9 cellular contexts compared by ENCODE assay signal in the genomic region with DNA sequence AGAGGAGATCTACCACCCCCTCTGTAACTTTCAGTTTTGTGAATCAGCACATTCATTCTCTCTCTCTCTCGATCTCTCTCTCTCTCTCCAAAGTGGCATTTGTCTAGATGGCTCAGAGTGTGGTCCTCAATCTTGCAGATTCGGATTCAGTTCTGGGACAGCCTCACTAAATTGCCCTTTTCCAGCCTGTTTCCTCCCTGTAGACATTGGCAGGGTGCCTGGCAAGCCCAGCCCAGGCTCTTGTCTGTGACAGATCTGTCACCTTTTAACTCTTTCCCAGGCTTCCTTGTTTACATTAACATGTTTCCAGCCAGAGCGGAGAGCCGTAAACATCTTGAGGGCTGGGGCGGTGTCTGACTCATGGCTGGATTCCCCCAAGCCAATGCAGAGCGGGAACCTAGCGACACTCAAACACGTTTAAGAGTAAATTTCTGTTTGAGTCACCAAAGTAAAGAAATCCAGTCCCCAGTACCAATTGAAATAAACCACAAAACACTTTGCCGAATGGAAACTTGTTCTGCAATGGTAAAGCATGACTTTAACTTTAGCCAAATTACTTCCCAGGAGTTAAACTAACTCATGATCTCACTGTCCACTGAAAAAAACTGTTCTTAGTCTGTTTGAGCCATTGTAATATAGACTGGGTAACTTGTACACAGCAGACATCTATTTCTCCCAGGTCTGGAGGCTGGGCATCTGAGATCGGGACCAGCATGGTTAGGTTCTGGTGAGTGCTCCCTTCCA. TPM values are rescaled to one million over a fixed set of nuclear protein-coding genes. Genes with fewer than 3 reads are reported as not detected.
DNase-seq lines count a peak whose midpoint lies in the region; ATAC-seq and TF ChIP-seq lines count a peak whose summit lies in the region.
"Had no signal": no experiment of that assay in that cellular context is flagged by ENCODE, and none has a peak within 500 bp of the region (broad histone marks: within the 10 kb centered on the region; RNA-seq: fewer than 3 reads in every experiment).

No MANE protein-coding gene starts in this region.

- H3K36me3 Mint-ChIP-seq in activated CD4-positive, alpha-beta T cell treated with anti-CD3 and anti-CD28 coated beads, Interleukin-2, amount 10 ng/mL, durations not matched to agents 7 days and 5 days (ENCODE audit: low read depth) = no peaks in the 10 kb centered on the region

- H3K4me3 ChIP-seq in AG10803 (ENCODE audit: low read length) = peak overlapping the region; percentile 39
- H3K4me3 ChIP-seq in kidney epithelial cell (ENCODE audit: low read depth, low read length) = no peak overlapping the region
- no peak overlapping the region for H3K4me3 ChIP-seq in upper lobe of right lung
- no peak overlapping the region for H3K4me3 ChIP-seq in gastroesophageal sphincter
- H3K4me3 ChIP-seq: HAP-1 had no signal

- TF ChIP-seq CTCF in AG10803 (conservative IDR thresholded peaks at IDR 0.05; ENCODE audit: low read length) (no peak), kidney epithelial cell (IDR thresholded peaks at IDR 0.05; ENCODE audit: insufficient read depth, low read length, poor library complexity, severe bottlenecking) (no peak), upper lobe of right lung (IDR thresholded peaks at IDR 0.05) (no peak), gastroesophageal sphincter (IDR thresholded peaks at IDR 0.05) (no peak)

- H3K27me3 ChIP-seq in kidney epithelial cell (ENCODE audit: control insufficient read depth, insufficient read depth, low read length) = no peaks in the 10 kb centered on the region
- H3K27me3 ChIP-seq in upper lobe of right lung = peaks cover 17% of the 10 kb centered on the region
- peaks cover 6% of the 10 kb centered on the region for H3K27me3 ChIP-seq in gastroesophageal sphincter

- peaks cover 3% of the 10 kb centered on the region for H3K9me3 Mint-ChIP-seq in activated CD4-positive, alpha-beta T cell treated with anti-CD3 and anti-CD28 coated beads, Interleukin-2, amount 10 ng/mL, durations not matched to agents 7 days and 5 days

- TF ChIP-seq EP300 in gastroesophageal sphincter (IDR thresholded peaks at IDR 0.05) = no peak

- H3K27ac Mint-ChIP-seq in activated CD4-positive, alpha-beta T cell treated with anti-CD3 and anti-CD28 coated beads, Interleukin-2, amount 10 ng/mL, durations not matched to agents 7 days and 5 days = no peak overlapping the region

- POLR2A ChIA-PET in activated CD4-positive, alpha-beta T cell treated with anti-CD3 and anti-CD28 coated beads, Interleukin-2, amount 10 ng/mL, durations not matched to agents 7 days and 5 days (lab: Charles Lee) = no interaction called here

- H3K27ac ChIP-seq in upper lobe of right lung (peak overlapping the region; percentile 32), gastroesophageal sphincter (no peak overlapping the region)

- DNase-seq in AG10803 (ENCODE audit: low read depth) (peak; percentile 72), kidney epithelial cell (ENCODE audit: low read depth) (peak; percentile 86), upper lobe of right lung (peak; percentile 88), Right ventricle myocardium superior (no peak)
- DNase-seq in activated CD4-positive, alpha-beta T cell treated with anti-CD3 and anti-CD28 coated beads, Interleukin-2, amount 10 ng/mL, durations not matched to agents 7 days and 5 days = peak; percentile 17

- H3K27me3 Mint-ChIP-seq in activated CD4-positive, alpha-beta T cell treated with anti-CD3 and anti-CD28 coated beads, Interleukin-2, amount 10 ng/mL, durations not matched to agents 7 days and 5 days = peaks cover 36% of the 10 kb centered on the region

- H3K36me3 ChIP-seq in kidney epithelial cell (ENCODE audit: control insufficient read depth, insufficient read depth, low read length) (no peaks in the 10 kb centered on the region), upper lobe of right lung (no peaks in the 10 kb centered on the region), gastroesophageal sphincter (no peaks in the 10 kb centered on the region)
- H3K36me3 ChIP-seq: HAP-1 had no signal

- H3K4me1 ChIP-seq in upper lobe of right lung (no peaks in the 10 kb centered on the region), gastroesophageal sphincter (peaks cover 0 to 21% (median 3%) of the 10 kb centered on the region in 3 donors)

- H3K4me1 Mint-ChIP-seq in activated CD4-positive, alpha-beta T cell treated with anti-CD3 and anti-CD28 coated beads, Interleukin-2, amount 10 ng/mL, durations not matched to agents 7 days and 5 days = peaks cover 5% of the 10 kb centered on the region

- intact Hi-C loops in upper lobe of right lung (cut with DNase I) = no loop called here
- intact Hi-C loops in Right ventricle myocardium superior (cut with DNase I) = no loop called here

- TF ChIP-seq POLR2A in gastroesophageal sphincter (IDR thresholded peaks at IDR 0.05) = no peak

- H3K4me3 Mint-ChIP-seq in activated CD4-positive, alpha-beta T cell treated with anti-CD3 and anti-CD28 coated beads, Interleukin-2, amount 10 ng/mL, durations not matched to agents 7 days and 5 days = peak overlapping the region; percentile 37

- CTCF ChIA-PET in activated CD4-positive, alpha-beta T cell treated with anti-CD3 and anti-CD28 coated beads, Interleukin-2, amount 10 ng/mL, durations not matched to agents 7 days and 5 days (lab: Charles Lee) = no interaction called here

- ATAC-seq in GM19372 (IDR thresholded peaks at IDR 0.05; ENCODE audit: low read depth, unreplicated experiment) (peak; percentile 92), HG03571 (IDR thresholded peaks at IDR 0.05; ENCODE audit: unreplicated experiment) (peak; percentile 93), upper lobe of right lung (peak; percentile 94), Right ventricle myocardium superior (ENCODE audit: poor library complexity) (no peak), gastroesophageal sphincter (no peak)

- H3K9me3 ChIP-seq in upper lobe of right lung (no peaks in the 10 kb centered on the region), gastroesophageal sphincter (peaks cover 0 to 9% (median 0%) of the 10 kb centered on the region in 3 donors)
- H3K9me3 ChIP-seq: HAP-1 had no signal

- 7 to 23% methylated on average over 6 to 7 of the region's 10 CpGs for WGBS in gastroesophageal sphincter (ENCODE audit: low coverage in 1 of 2), 2 donors

RNA-seq across cellular contexts. Expression of a gene that starts 6.6 kb away (rescaled TPM):
- total RNA-seq in activated CD4-positive, alpha-beta T cell treated with anti-CD3 and anti-CD28 coated beads, Interleukin-2, amount 10 ng/mL, durations not matched to agents 7 days and 5 days = not detected
- total RNA-seq in kidney epithelial cell (1.1 and 2.3 TPM in 2 replicates), upper lobe of right lung (not detected), Right ventricle myocardium superior (not detected), gastroesophageal sphincter (under 1 TPM; 0.12 to 0.52 (median 0.28) TPM)

Comparison
In these comparisons a context has a peak if more than half of its experiments do, and no peak if none do; other contexts are left out.
1. ATAC-seq: peak in GM19372 (single experiment), HG03571 (single experiment) and upper lobe of right lung (single experiment); none in Right ventricle myocardium superior (single experiment) and gastroesophageal sphincter (single experiment).